In genomic region chr1:24910751-24911650, GRCh38 we compare ENCODE assay signal across 1 cellular context.
TF ChIP-seq lines count a peak whose summit lies in the region.

No MANE protein-coding gene starts in this region.

TF ChIP-seq in HepG2, 621 proteins besides CTCF, POLR2A, EP300 and RAD21 (continued from another document and continues in another):
- TF ChIP-seq CSRNP1 (CRISPR knock-in tag; IDR thresholded peaks at IDR 0.05) = no peak
- TF ChIP-seq BCLAF1 (IDR thresholded peaks at IDR 0.05) = no peak
- TF ChIP-seq MXD3 (CRISPR knock-in tag; IDR thresholded peaks at IDR 0.05) = no peak
- TF ChIP-seq JARID2 (CRISPR knock-in tag; IDR thresholded peaks at IDR 0.05; ENCODE audit: insufficient replicate concordance) = peak; percentile 35
- TF ChIP-seq ZNF564 (CRISPR knock-in tag; IDR thresholded peaks at IDR 0.05) = no peak
- TF ChIP-seq ZNF792 (CRISPR knock-in tag; IDR thresholded peaks at IDR 0.05) = no peak; the same call in 1 of the 2 replicates
- no peak for TF ChIP-seq ELF1 (CRISPR knock-in tag; IDR thresholded peaks at IDR 0.05)
- TF ChIP-seq ZNF652 (CRISPR knock-in tag; IDR thresholded peaks at IDR 0.05; ENCODE audit: borderline replicate concordance, low read depth) = no peak
- 0 out of 2 replicates have a peak, but pooled peaks have one; percentile 19 for TF ChIP-seq ZNF724P (CRISPR knock-in tag; IDR thresholded peaks at IDR 0.05; ENCODE audit: borderline replicate concordance)
- peak; percentile 35; the same call in 1 of the 2 replicates for TF ChIP-seq ZNF574 (CRISPR knock-in tag; IDR thresholded peaks at IDR 0.05)
- no peak; the same call in none of the 2 replicates for TF ChIP-seq BORCS8-MEF2B (CRISPR knock-in tag; IDR thresholded peaks at IDR 0.05)
- TF ChIP-seq ZNF12 (CRISPR knock-in tag; IDR thresholded peaks at IDR 0.05) = 0 out of 2 replicates have a peak, but pooled peaks have one; percentile 39
- TF ChIP-seq ZNF329 (CRISPR knock-in tag; IDR thresholded peaks at IDR 0.05; ENCODE audit: low read depth) = 0 out of 2 replicates have a peak, but pooled peaks have one; percentile 31
- no peak; the same call in 1 of the 2 replicates for TF ChIP-seq ZNF33B (CRISPR knock-in tag; IDR thresholded peaks at IDR 0.05)
- TF ChIP-seq MTF1 (CRISPR knock-in tag; IDR thresholded peaks at IDR 0.05) = no peak
- no peak for TF ChIP-seq ZFP62 (CRISPR knock-in tag; IDR thresholded peaks at IDR 0.05)
- no peak for TF ChIP-seq REPIN1 (CRISPR knock-in tag; IDR thresholded peaks at IDR 0.05; ENCODE audit: borderline replicate concordance, low read depth)
- no peak for TF ChIP-seq ZBTB46 (CRISPR knock-in tag; IDR thresholded peaks at IDR 0.05; ENCODE audit: borderline replicate concordance)
- no peak for TF ChIP-seq ZNF720 (CRISPR knock-in tag; IDR thresholded peaks at IDR 0.05)
- TF ChIP-seq ZNF263 (CRISPR knock-in tag; IDR thresholded peaks at IDR 0.05) = peak; percentile 39; the same call in 1 of the 2 replicates
- TF ChIP-seq DRAP1 (CRISPR knock-in tag; IDR thresholded peaks at IDR 0.05) = peak; percentile 97
- TF ChIP-seq SKIL (CRISPR knock-in tag; IDR thresholded peaks at IDR 0.05; ENCODE audit: borderline replicate concordance) = no peak; the same call in 1 of the 2 replicates
- TF ChIP-seq ZNF33A (CRISPR knock-in tag; IDR thresholded peaks at IDR 0.05; ENCODE audit: borderline replicate concordance) = no peak
- TF ChIP-seq ZNF280D (CRISPR knock-in tag; IDR thresholded peaks at IDR 0.05) = peak; percentile 21; the same call in 1 of the 2 replicates
- peak; percentile 63; the same call in 1 of the 2 replicates for TF ChIP-seq TAF1 (CRISPR knock-in tag; IDR thresholded peaks at IDR 0.05)
- TF ChIP-seq MAFF (IDR thresholded peaks at IDR 0.05; ENCODE audit: low read depth, low read length) = no peak
- peak; percentile 53; the same call in 1 of the 2 replicates for TF ChIP-seq KAT8 (CRISPR knock-in tag; IDR thresholded peaks at IDR 0.05)
- no peak for TF ChIP-seq MBD4 (IDR thresholded peaks at IDR 0.05; ENCODE audit: borderline replicate concordance, low read length)
- peak; percentile 43; the same call in 1 of the 2 replicates for TF ChIP-seq TCF7 (IDR thresholded peaks at IDR 0.05; ENCODE audit: low read depth)
- peak; percentile 74; the same call in 1 of the 2 replicates for TF ChIP-seq ZZZ3 (CRISPR knock-in tag; IDR thresholded peaks at IDR 0.05; ENCODE audit: borderline replicate concordance)
- TF ChIP-seq ZFP1 (CRISPR knock-in tag; IDR thresholded peaks at IDR 0.05) = no peak
- no peak; the same call in none of the 2 replicates for TF ChIP-seq ARID5B (CRISPR knock-in tag; IDR thresholded peaks at IDR 0.05)
- no peak for TF ChIP-seq ZC3H4 (CRISPR knock-in tag; IDR thresholded peaks at IDR 0.05; ENCODE audit: borderline replicate concordance)
- TF ChIP-seq AKAP8 (CRISPR knock-in tag; IDR thresholded peaks at IDR 0.05) = no peak
- TF ChIP-seq CREBL2 (CRISPR knock-in tag; IDR thresholded peaks at IDR 0.05; ENCODE audit: borderline replicate concordance) = no peak
- TF ChIP-seq ZFX (CRISPR knock-in tag; IDR thresholded peaks at IDR 0.05; ENCODE audit: low read depth) = peak; percentile 96
- peak; percentile 48; the same call in 1 of the 2 replicates for TF ChIP-seq TBX3 (IDR thresholded peaks at IDR 0.05; ENCODE audit: borderline replicate concordance)
- no peak for TF ChIP-seq ZNF790 (CRISPR knock-in tag; IDR thresholded peaks at IDR 0.05; ENCODE audit: borderline replicate concordance)
- no peak; the same call in 1 of the 2 replicates for TF ChIP-seq ZNF136 (CRISPR knock-in tag; IDR thresholded peaks at IDR 0.05; ENCODE audit: low read depth)
- no peak; the same call in 1 of the 2 replicates for TF ChIP-seq DNMT3B (CRISPR knock-in tag; conservative IDR thresholded peaks at IDR 0.05)
- peak; percentile 32; the same call in 1 of the 2 replicates for TF ChIP-seq SIN3A (IDR thresholded peaks at IDR 0.05; ENCODE audit: borderline replicate concordance, low read depth, low read length)
